Comparison of ENCODE assay signal across 26 cellular contexts in genomic region chr14:68217891-68218290, GRCh38.
"Had no signal": no experiment of that assay in that cellular context is flagged by ENCODE, and none has a peak within 500 bp of the region (broad histone marks: within the 10 kb centered on the region; RNA-seq: fewer than 3 reads in every experiment).

No MANE protein-coding gene starts in this region.

- H3K4me3 ChIP-seq: colonic mucosa, left lung, prostate gland, skin epidermis, thoracic aorta, upper lobe of right lung had no signal

- H3K27ac ChIP-seq: brain microvascular endothelial cell, colonic mucosa, epithelial cell of prostate, left lung, prostate gland, thoracic aorta, upper lobe of right lung had no signal

- ATAC-seq: activated naive CD8-positive, alpha-beta T cell treated with anti-CD3 and anti-CD28 coated beads, Interleukin-2, amount 50 U/mL, for 24 hours; activated T-cell treated with anti-CD3 and anti-CD28 coated beads, Interleukin-2, amount 50 U/mL, for 4 hours; left lung; right cardiac atrium; upper lobe of right lung had no signal

- H3K27me3 Mint-ChIP-seq: activated naive CD4-positive, alpha-beta T cell treated with anti-CD3 and anti-CD28 coated beads, Interleukin-2, amount 10 ng/mL, durations not matched to agents 7 days and 5 days; activated naive CD8-positive, alpha-beta T cell treated with anti-CD3 and anti-CD28 coated beads, Interleukin-2, amount 50 U/mL, for 24 hours had no signal

- FAIRE-seq: frontal cortex had no signal

- H3K27ac Mint-ChIP-seq: activated naive CD4-positive, alpha-beta T cell treated with anti-CD3 and anti-CD28 coated beads, Interleukin-2, amount 10 ng/mL, durations not matched to agents 7 days and 5 days; activated naive CD8-positive, alpha-beta T cell treated with anti-CD3 and anti-CD28 coated beads, Interleukin-2, amount 50 U/mL, for 24 hours; endodermal cell had no signal

- H3K4me3 Mint-ChIP-seq: activated naive CD4-positive, alpha-beta T cell treated with anti-CD3 and anti-CD28 coated beads, Interleukin-2, amount 10 ng/mL, durations not matched to agents 7 days and 5 days; activated naive CD8-positive, alpha-beta T cell treated with anti-CD3 and anti-CD28 coated beads, Interleukin-2, amount 50 U/mL, for 24 hours; activated T-cell treated with anti-CD3 and anti-CD28 coated beads, Interleukin-2, amount 50 U/mL, for 4 hours; endodermal cell; neural crest cell had no signal

- H3K27me3 ChIP-seq: brain microvascular endothelial cell, colonic mucosa, left lung, upper lobe of right lung had no signal

- H3K9me3 ChIP-seq: colonic mucosa, left lung, prostate gland, thoracic aorta, upper lobe of right lung had no signal

- H3K4me1 Mint-ChIP-seq: neural crest cell had no signal

- DNase-seq: activated CD4-positive, alpha-beta T cell treated with anti-CD3 and anti-CD28 coated beads, Interleukin-2, amount 50 U/mL, for 1 hour; activated CD8-positive, alpha-beta memory T cell treated with anti-CD3 and anti-CD28 coated beads, Interleukin-2, amount 50 U/mL, for 4 hours; activated effector memory CD4-positive, alpha-beta T cell treated with Interleukin-2 at 50 U/mL for 16 hours; activated naive CD4-positive, alpha-beta T cell treated with anti-CD3 and anti-CD28 coated beads, Interleukin-2, amount 10 ng/mL, durations not matched to agents 7 days and 5 days; activated naive CD8-positive, alpha-beta T cell treated with anti-CD3 and anti-CD28 coated beads, Interleukin-2, amount 50 U/mL, for 24 hours; activated T-cell treated with anti-CD3 and anti-CD28 coated beads, Interleukin-2, amount 50 U/mL, for 4 hours; anterior cingulate cortex; brain microvascular endothelial cell; central memory CD4-positive, alpha-beta T cell; colonic mucosa; endodermal cell; head of caudate nucleus; left lung; midbrain; right cardiac atrium; stimulated activated CD4-positive, alpha-beta T cell treated with anti-CD3 and anti-CD28 coated beads, Interleukin-15, amount 100 ng/mL, for 24 hours; stimulated activated CD4-positive, alpha-beta T cell treated with anti-CD3 and anti-CD28 coated beads, Interleukin-4, amount 100 ng/mL, for 1 hour; SW 1271; T-helper 2 cell; upper lobe of right lung had no signal

- H3K4me1 ChIP-seq: colonic mucosa, left lung, prostate gland had no signal

- H3K36me3 ChIP-seq: brain microvascular endothelial cell, colonic mucosa, left lung, prostate gland, thoracic aorta, upper lobe of right lung had no signal
